ENCODE assay signal across 19 cellular contexts in genomic region chr14:99756796-99757195, GRCh38. TPM values are rescaled to one million over a fixed set of nuclear protein-coding genes. Genes with fewer than 3 reads are reported as not detected.
DNase-seq lines count a peak whose midpoint lies in the region; ATAC-seq and TF ChIP-seq lines count a peak whose summit lies in the region.
"Had no signal": no experiment of that assay in that cellular context is flagged by ENCODE, and none has a peak within 500 bp of the region (broad histone marks: within the 10 kb centered on the region; RNA-seq: fewer than 3 reads in every experiment).

No MANE protein-coding gene starts in this region.

- H3K23ac ChIP-seq in IMR-90 (ENCODE audit: low read depth, low read length) (peak overlapping the region; percentile 2; the same call in 1 of the 2 replicates), neuronal stem cell (ENCODE audit: low read depth, low read length, poor library complexity) (no peak overlapping the region)

- peaks cover 69% of the 10 kb centered on the region for H3K4me1 ChIP-seq in ACC112 (ENCODE audit: control insufficient read depth, insufficient read depth, low read length, unreplicated experiment)
- H3K4me1 ChIP-seq in IMR-90 (ENCODE audit: control insufficient read depth, insufficient read depth, low read length) = peaks cover 63% of the 10 kb centered on the region
- H3K4me1 ChIP-seq in duodenal mucosa (ENCODE audit: control insufficient read depth in 1 of 2, insufficient read depth in 2 of 2, low read length in 2 of 2) = peaks cover 6 to 29% of the 10 kb centered on the region in 2 donors
- peaks cover 15 to 36% of the 10 kb centered on the region in 2 donors for H3K4me1 ChIP-seq in neuronal stem cell (ENCODE audit: control insufficient read depth in 2 of 2, insufficient read depth in 1 of 2, low read depth in 1 of 2, low read length in 2 of 2)
- peaks cover 6% of the 10 kb centered on the region; the same call in 1 of the 2 replicates for H3K4me1 ChIP-seq in BE2C

- H3K4me3 ChIP-seq in ACC112 (ENCODE audit: low read depth, low read length) (peak overlapping the region; percentile 17; the same call in 1 of the 2 replicates), IMR-90 (ENCODE audit: insufficient read depth, low read depth, low read length) (no peak overlapping the region), duodenal mucosa (ENCODE audit: low read depth in 1 of 2, low read length in 2 of 2) (no peak overlapping the region), neuronal stem cell (ENCODE audit: low read length in 2 of 2) (no peak overlapping the region), BE2C (ENCODE audit: low read depth, low read length) (no peak overlapping the region)
- H3K4me3 ChIP-seq: lung had no signal

- H3K79me2 ChIP-seq in ACC112 (ENCODE audit: control insufficient read depth, insufficient read depth, low read length, unreplicated experiment) = no peaks in the 10 kb centered on the region

- peak overlapping the region; percentile 86 for H2BK12ac ChIP-seq in neuronal stem cell (ENCODE audit: low read length)

- DNase-seq in IMR-90 (no peak), neuronal stem cell (ENCODE audit: low spot score) (no peak), foreskin melanocyte (no peak), epidermal melanocyte (ENCODE audit: insufficient read length, low spot score) (no peak), BE2C (no peak)
- DNase-seq in activated T-cell treated with anti-CD3 and anti-CD28 coated beads, Interleukin-2, amount 50 U/mL, for 4 hours = no peak
- DNase-seq: activated naive CD8-positive, alpha-beta T cell treated with anti-CD3 and anti-CD28 coated beads, Interleukin-2, amount 50 U/mL, for 24 hours; cortex of kidney; DMS153; H9; Karpas-422; NCI-H1436; RPMI8226 had no signal

- intact Hi-C loops in IMR-90 (cut with micrococcal nuclease) = loop anchor here (2.0 kb wide), 1 partner anchor 38 kb away; no protein-coding TSS in a partner anchor

- H3K79me1 ChIP-seq in IMR-90 (ENCODE audit: low read depth in 1 of 2, low read length in 2 of 2) (peaks cover 0 to 18% of the 10 kb centered on the region in 2 experiments; a peak in 2 of 4 replicates), neuronal stem cell (ENCODE audit: low read depth, low read length) (peaks cover 1% of the 10 kb centered on the region)

- H3K4ac ChIP-seq in IMR-90 (ENCODE audit: low read depth, low read length) (peak overlapping the region; percentile 90), neuronal stem cell (ENCODE audit: low read length) (no peak overlapping the region)

- H4K20me1 ChIP-seq in IMR-90 (ENCODE audit: insufficient read depth, low read length) = peaks cover 4% of the 10 kb centered on the region; the same call in 1 of the 2 replicates

- 90% methylated on average over 14 of the region's 21 CpGs; no CpG with 5 or more reads in 1 of the 2 experiments for WGBS in IMR-90 (ENCODE audit: extremely low coverage in 2 of 2, insufficient read length in 1 of 2), 2 experiments
- WGBS in neuronal stem cell (ENCODE audit: extremely low coverage in 2 of 2, insufficient read length in 2 of 2, insufficient replicate concordance in 1 of 2), 2 donors = no CpG with 5 or more reads among the region's 21 CpGs

- CTCF ChIA-PET in IMR-90 (lab: Yijun Ruan, JAX) = no interaction called here

- H2AK5ac ChIP-seq in IMR-90 (ENCODE audit: low read depth, low read length) = peak overlapping the region; percentile 99
- H2AK5ac ChIP-seq in neuronal stem cell (ENCODE audit: low read depth, low read length) = peak overlapping the region; percentile 53

- H2AFZ ChIP-seq in ACC112 (ENCODE audit: low read length, unreplicated experiment) = no peak overlapping the region
- no peak overlapping the region for H2AFZ ChIP-seq in IMR-90 (replicated peaks; ENCODE audit: low read length, poor library complexity)
- no peak overlapping the region for H2AFZ ChIP-seq in neuronal stem cell (ENCODE audit: low read length)

- no peaks in the 10 kb centered on the region for H3K36me3 Mint-ChIP-seq in activated T-cell treated with anti-CD3 and anti-CD28 coated beads, Interleukin-2, amount 50 U/mL, for 4 hours (ENCODE audit: insufficient read depth)

- H2BK20ac ChIP-seq in IMR-90 (ENCODE audit: low read depth, low read length) = peak overlapping the region; percentile 95

- no TSS peak for BruUV-seq in IMR-90 (replicated peaks; lab: Mats Ljungman, UMichigan)

- H2BK120ac ChIP-seq in IMR-90 (ENCODE audit: low read depth, low read length) (peak overlapping the region; percentile 99), neuronal stem cell (ENCODE audit: low read depth, low read length) (no peak overlapping the region)

- H2BK15ac ChIP-seq in IMR-90 (ENCODE audit: low read depth, low read length) (peak overlapping the region; percentile 17; the same call in 2 of the 3 replicates), neuronal stem cell (ENCODE audit: low read length) (peak overlapping the region; percentile 4)

- H2BK5ac ChIP-seq in IMR-90 (ENCODE audit: low read depth, low read length, poor library complexity, severe bottlenecking) (peak overlapping the region; percentile 94), neuronal stem cell (ENCODE audit: low read length) (no peak overlapping the region)

- peak overlapping the region; percentile 76 for H4K5ac ChIP-seq in IMR-90 (ENCODE audit: low read depth, low read length)

- in situ Hi-C loops in IMR-90 (cut with MboI; ENCODE audit: low sequenced_read_pairs) = no loop called here

- H3K9ac ChIP-seq in IMR-90 (ENCODE audit: low read depth, low read length) = no peak overlapping the region
- no peak overlapping the region for H3K9ac ChIP-seq in duodenal mucosa (ENCODE audit: low read depth in 1 of 2, low read length in 2 of 2)
- H3K9ac ChIP-seq in neuronal stem cell (ENCODE audit: low read depth, low read length, poor library complexity) = no peak overlapping the region

- no peak for TF ChIP-seq RAD21 in IMR-90 (IDR thresholded peaks at IDR 0.05; ENCODE audit: low read length)

- POLR2A ChIA-PET in IMR-90 (lab: Charles Lee; ENCODE audit: unreplicated experiment) = no interaction called here

- H3K27ac ChIP-seq in ACC112 (ENCODE audit: low read depth, low read length) = peak overlapping the region; percentile 88
- peak overlapping the region; percentile 43 for H3K27ac ChIP-seq in IMR-90 (ENCODE audit: insufficient read depth, low read length)
- peak overlapping the region; percentile 36 for H3K27ac ChIP-seq in duodenal mucosa (ENCODE audit: low read depth, low read length)
- H3K27ac ChIP-seq in neuronal stem cell (replicated peaks; ENCODE audit: low read length) = no peak overlapping the region
- H3K27ac ChIP-seq: neutrophil had no signal

- ATAC-seq in IMR-90 (ENCODE audit: low read depth) = no peak
- ATAC-seq in activated T-cell treated with anti-CD3 and anti-CD28 coated beads, Interleukin-2, amount 50 U/mL, for 4 hours = no peak
- ATAC-seq: activated naive CD8-positive, alpha-beta T cell treated with anti-CD3 and anti-CD28 coated beads, Interleukin-2, amount 50 U/mL, for 24 hours had no signal

- no peaks in the 10 kb centered on the region for H3K27me3 ChIP-seq in ACC112 (ENCODE audit: insufficient read depth, low read length)
- no peaks in the 10 kb centered on the region for H3K27me3 ChIP-seq in IMR-90 (ENCODE audit: control insufficient read depth, insufficient read depth, low read length)
- H3K27me3 ChIP-seq in duodenal mucosa (ENCODE audit: control insufficient read depth in 1 of 2, insufficient read depth in 2 of 2, low read length in 2 of 2) = peaks cover 5 to 26% of the 10 kb centered on the region in 2 donors
- H3K27me3 ChIP-seq in neuronal stem cell (ENCODE audit: control insufficient read depth in 3 of 3, insufficient read depth in 3 of 3, low read depth in 1 of 3, low read length in 3 of 3) = peaks cover 0 to under 1% (median 0%) of the 10 kb centered on the region in 3 experiments
- no peaks in the 10 kb centered on the region for H3K27me3 ChIP-seq in BE2C

- H3K9me3 ChIP-seq in IMR-90 (ENCODE audit: control insufficient read depth, insufficient read depth, low read length) = no peaks in the 10 kb centered on the region
- no peaks in the 10 kb centered on the region for H3K9me3 ChIP-seq in duodenal mucosa (ENCODE audit: control insufficient read depth in 1 of 2, low read length in 2 of 2)
- no peaks in the 10 kb centered on the region for H3K9me3 ChIP-seq in neuronal stem cell (replicated peaks in 1 of 2; ENCODE audit: control insufficient read depth in 2 of 2, insufficient read depth in 1 of 2, low read depth in 1 of 2, low read length in 2 of 2)
- H3K9me3 ChIP-seq in BE2C = no peaks in the 10 kb centered on the region
- H3K9me3 ChIP-seq: neutrophil had no signal

- H3K14ac ChIP-seq in IMR-90 (replicated peaks; ENCODE audit: low read depth, low read length) (0 out of 2 replicates have a peak overlapping the region, but pooled peaks have one; percentile 70), neuronal stem cell (ENCODE audit: low read length) (no peak overlapping the region)

- no peaks in the 10 kb centered on the region for H3K9me3 Mint-ChIP-seq in activated T-cell treated with anti-CD3 and anti-CD28 coated beads, Interleukin-2, amount 50 U/mL, for 4 hours
- H3K9me3 Mint-ChIP-seq: activated naive CD8-positive, alpha-beta T cell treated with anti-CD3 and anti-CD28 coated beads, Interleukin-2, amount 50 U/mL, for 24 hours; activated T-cell treated with anti-CD3 and anti-CD28 coated beads, Interleukin-2, amount 50 U/mL, for 72 hours; H9; stimulated activated naive CD8-positive, alpha-beta T cell treated with anti-CD3 and anti-CD28 coated beads, Interleukin-15, Interleukin-2, amounts not matched to agents 100 ng/mL and 50 ng/mL, for 24 hours had no signal

- TF ChIP-seq CTCF in IMR-90 (conservative IDR thresholded peaks at IDR 0.05; ENCODE audit: low read depth, low read length) (no peak), BE2C (IDR thresholded peaks at IDR 0.05; ENCODE audit: low read depth, low read length) (no peak)

- H3K18ac ChIP-seq in IMR-90 (ENCODE audit: low read depth, low read length) (peak overlapping the region; percentile 88), neuronal stem cell (ENCODE audit: low read length) (no peak overlapping the region)

- no peaks in the 10 kb centered on the region for H3K36me3 ChIP-seq in ACC112 (ENCODE audit: insufficient read depth, low read length)
- no peaks in the 10 kb centered on the region for H3K36me3 ChIP-seq in IMR-90 (ENCODE audit: control insufficient read depth, insufficient read depth, low read length)
- H3K36me3 ChIP-seq in duodenal mucosa (ENCODE audit: control insufficient read depth in 1 of 2, insufficient read depth in 2 of 2, low read length in 2 of 2) = no peaks in the 10 kb centered on the region
- H3K36me3 ChIP-seq in neuronal stem cell (replicated peaks in 1 of 2; ENCODE audit: control insufficient read depth in 2 of 2, insufficient read depth in 2 of 2, low read length in 2 of 2) = no peaks in the 10 kb centered on the region
- no peaks in the 10 kb centered on the region for H3K36me3 ChIP-seq in BE2C
- H3K36me3 ChIP-seq: neutrophil had no signal

- TF ChIP-seq POLR2A in IMR-90 (IDR thresholded peaks at IDR 0.05; ENCODE audit: low read depth, low read length) = no peak

- H4K91ac ChIP-seq in IMR-90 (ENCODE audit: insufficient read depth, low read depth, low read length) (peak overlapping the region; percentile 95), neuronal stem cell (ENCODE audit: low read depth, low read length, poor library complexity) (no peak overlapping the region)

- peaks cover 33% of the 10 kb centered on the region for H3K9me1 ChIP-seq in IMR-90 (ENCODE audit: insufficient read depth, low read length)

- peak overlapping the region; percentile 22; the same call in 1 of the 2 replicates for H3K56ac ChIP-seq in IMR-90 (ENCODE audit: extremely low read depth, insufficient read depth, low read length)

- peak overlapping the region; percentile 94 for H2AK9ac ChIP-seq in IMR-90 (replicated peaks; ENCODE audit: low read depth, low read length, poor library complexity)

- H4K8ac ChIP-seq in IMR-90 (ENCODE audit: low read depth in 2 of 2, low read length in 2 of 2) = peak overlapping the region; percentile 67 to 76
- no peak overlapping the region for H4K8ac ChIP-seq in neuronal stem cell (ENCODE audit: low read depth, low read length)

- no peak overlapping the region for H3K4me3 Mint-ChIP-seq in activated T-cell treated with anti-CD3 and anti-CD28 coated beads, Interleukin-2, amount 50 U/mL, for 4 hours
- H3K4me3 Mint-ChIP-seq: activated naive CD8-positive, alpha-beta T cell treated with anti-CD3 and anti-CD28 coated beads, Interleukin-2, amount 50 U/mL, for 24 hours; H9; stimulated activated naive CD8-positive, alpha-beta T cell treated with anti-CD3 and anti-CD28 coated beads, Interleukin-15, Interleukin-2, amounts not matched to agents 100 ng/mL and 50 ng/mL, for 24 hours had no signal

- dilution Hi-C loops in IMR-90 (cut with HindIII; ENCODE audit: low sequenced_read_pairs, unreplicated experiment) = no loop called here

- peaks cover 13% of the 10 kb centered on the region for H3K4me1 Mint-ChIP-seq in activated T-cell treated with anti-CD3 and anti-CD28 coated beads, Interleukin-2, amount 50 U/mL, for 4 hours (ENCODE audit: low read depth)

- peaks cover 40% of the 10 kb centered on the region for H3K27me3 Mint-ChIP-seq in activated T-cell treated with anti-CD3 and anti-CD28 coated beads, Interleukin-2, amount 50 U/mL, for 4 hours (ENCODE audit: low read depth)

- H3K4me2 ChIP-seq in IMR-90 (ENCODE audit: low read depth, low read length) = no peak overlapping the region
- no peak overlapping the region for H3K4me2 ChIP-seq in neuronal stem cell (ENCODE audit: insufficient read depth, low read length, poor library complexity, severe bottlenecking)

RNA-seq across cellular contexts. Expression of gene EML1, which starts 36.4 kb away (rescaled TPM):
- total RNA-seq in IMR-90 (2012; rRNA removed) = 34.4 and 42.3 TPM in 2 replicates
- polyA plus RNA-seq in IMR-90 (2012; rRNA removed) = 11.6 and 14.0 TPM in 2 replicates
- polyA plus RNA-seq in IMR-90 (2012; cell fraction: cytosol; rRNA removed) = 10.6 and 11.1 TPM in 2 replicates
- polyA plus RNA-seq in IMR-90 (2012; cell fraction: nucleus; rRNA removed; ENCODE audit: low replicate concordance) = 9.4 and 14.7 TPM in 2 replicates
- polyA plus RNA-seq in neuronal stem cell (2013, experiment 1 of 2) = 17.5 TPM
- polyA plus RNA-seq in neuronal stem cell (2013, experiment 2 of 2) = 17.5 TPM
- 1 to 10 TPM in 2 of 3 donors, under 1 TPM in 1; 0.86 to 2.4 (median 1.3) TPM for total RNA-seq in activated T-cell treated with anti-CD3 and anti-CD28 coated beads, Interleukin-2, amount 50 U/mL, for 4 hours
- 19.2 TPM for polyA plus RNA-seq in BE2C (2012; ENCODE audit: insufficient read depth, insufficient read length, low read depth)

Comparison
In these comparisons a context has a peak if more than half of its experiments do, and no peak if none do; other contexts are left out.
1. RNA of gene EML1, which starts 36.4 kb away (total RNA-seq): 34.4 to 42.3 TPM in IMR-90; 0.86 to 2.4 TPM in activated T-cell treated with anti-CD3 and anti-CD28 coated beads, Interleukin-2, amount 50 U/mL, for 4 hours; every median in the first group is over 10 times any median in the second.